In the genomic region with DNA sequence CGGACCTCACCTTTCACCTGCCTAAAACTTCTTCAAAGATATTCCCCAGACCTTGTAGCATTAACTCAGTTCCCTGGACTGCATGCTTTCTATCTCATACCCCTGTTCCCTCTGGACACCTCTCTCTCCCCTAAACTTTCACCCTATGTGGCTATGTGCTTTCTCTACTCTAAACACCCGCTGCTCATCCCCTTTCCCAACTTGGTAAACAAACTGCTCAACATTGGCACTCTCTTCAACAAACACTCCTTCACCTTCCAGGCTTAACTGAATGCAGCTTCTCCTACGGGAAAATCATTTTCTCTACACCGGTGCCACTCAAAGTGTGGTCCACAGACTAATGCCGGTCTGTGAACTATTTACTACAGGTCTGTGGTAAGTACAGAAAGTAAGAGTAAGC, we compare ENCODE assay signal across 28 cellular contexts.
"Had no signal": no experiment of that assay in that cellular context is flagged by ENCODE, and none has a peak within 500 bp of the region (broad histone marks: within the 10 kb centered on the region; RNA-seq: fewer than 3 reads in every experiment).

No MANE protein-coding gene starts in this region.

- H3K27ac Mint-ChIP-seq: mesothelial cell of epicardium; natural killer cell; nephron progenitor cell; neural progenitor cell; stimulated activated naive B cell treated with anti-CD40 and anti-IgM and Interleukin-4, amounts not matched to agents 10 μg/mL and 1 μg/mL and 100 μg/mL, for 72 hours had no signal

- H3K36me3 Mint-ChIP-seq: natural killer cell had no signal

- H3K27ac ChIP-seq: left lung, neural progenitor cell, neutrophil, parathyroid adenoma, right atrium auricular region, skin epidermis, stomach, testis, tibial artery, uterus had no signal

- H3K27me3 ChIP-seq: left lung, neural progenitor cell, neutrophil, right atrium auricular region, stomach, testis, tibial artery, uterus had no signal

- H3K4me3 ChIP-seq: left lung, lung, neural progenitor cell, right atrium auricular region, skin epidermis, stomach, testis, tibial artery, uterus had no signal

- H3K27me3 Mint-ChIP-seq: naive B cell; stimulated activated naive B cell treated with anti-CD40 and anti-IgM and Interleukin-4, amounts not matched to agents 10 μg/mL and 1 μg/mL and 100 μg/mL, for 72 hours had no signal

- H3K36me3 ChIP-seq: uterus had no signal

- H3K9me3 ChIP-seq: left lung, neutrophil, right atrium auricular region, stomach, testis, tibial artery, uterus had no signal

- H3K4me1 Mint-ChIP-seq: mesothelial cell of epicardium; nephron progenitor cell; neural progenitor cell; stimulated activated naive B cell treated with anti-CD40 and anti-IgM and Interleukin-4, amounts not matched to agents 10 μg/mL and 1 μg/mL and 100 μg/mL, for 72 hours had no signal

- ATAC-seq: left cardiac atrium; left lung; natural killer cell; sciatic nerve; stimulated activated naive B cell treated with anti-CD40 and anti-IgM and Interleukin-4, amounts not matched to agents 10 μg/mL and 1 μg/mL and 100 μg/mL, for 72 hours; stimulated activated naive CD8-positive, alpha-beta T cell treated with anti-CD3 and anti-CD28 coated beads, Interleukin-15, Interleukin-2, amounts not matched to agents 100 U/mL and 50 U/mL, for 24 hours had no signal

- DNase-seq: hippocampal formation; kidney glomerular epithelial cell; left cardiac atrium; left lung; mesendoderm; naive B cell; natural killer cell; nephron progenitor cell; occipital lobe; stimulated activated CD4-positive, alpha-beta T cell treated with anti-CD3 and anti-CD28 coated beads, Interleukin-12 subunit alpha, Interleukin-12 subunit beta, amount 100 ng/mL, for 4 hours; stimulated activated CD4-positive, alpha-beta T cell treated with anti-CD3 and anti-CD28 coated beads, Interleukin-15, amount 100 ng/mL, for 24 hours; stimulated activated CD4-positive, alpha-beta T cell treated with anti-CD3 and anti-CD28 coated beads, Interleukin-2, amount 100 ng/mL, for 24 hours; stimulated activated CD4-positive, alpha-beta T cell treated with anti-CD3 and anti-CD28 coated beads, Interleukin-4, amount 100 ng/mL, for 1 hour; stimulated activated naive B cell treated with anti-CD40 and anti-IgM and Interleukin-4, amounts not matched to agents 10 μg/mL and 1 μg/mL and 100 μg/mL, for 72 hours; stimulated activated naive CD8-positive, alpha-beta T cell treated with anti-CD3 and anti-CD28 coated beads, Interleukin-15, Interleukin-2, amounts not matched to agents 100 U/mL and 50 U/mL, for 24 hours; stomach; testis; tibial artery; trophoblast cell; uterus had no signal

- H3K4me3 Mint-ChIP-seq: mesothelial cell of epicardium; naive B cell; natural killer cell; nephron progenitor cell; neural progenitor cell; stimulated activated naive B cell treated with anti-CD40 and anti-IgM and Interleukin-4, amounts not matched to agents 10 μg/mL and 1 μg/mL and 100 μg/mL, for 72 hours had no signal

- H3K9me3 Mint-ChIP-seq: natural killer cell had no signal

- H3K4me1 ChIP-seq: left lung, neural progenitor cell, parathyroid adenoma, right atrium auricular region, stomach, testis, uterus had no signal
